ENCODE assay signal across 1 cellular context in genomic region chr5:124697912-124698690, GRCh38.
TF ChIP-seq lines count a peak whose summit lies in the region.

No MANE protein-coding gene starts in this region.

TF ChIP-seq in GM23338, 12 proteins besides CTCF, POLR2A, EP300 and RAD21 (continued from another document):
- TF ChIP-seq POLR2AphosphoS5 (IDR thresholded peaks at IDR 0.05; ENCODE audit: low read depth) (no peak), CREB1 (CRISPR knock-in tag; IDR thresholded peaks at IDR 0.05; ENCODE audit: low read depth) (no peak), JUNB (IDR thresholded peaks at IDR 0.05; ENCODE audit: unreplicated experiment) (no peak), ZNF331 (CRISPR knock-in tag; IDR thresholded peaks at IDR 0.05; ENCODE audit: low read depth) (no peak), EZH2phosphoT487 (IDR thresholded peaks at IDR 0.05; ENCODE audit: unreplicated experiment) (no peak), STAT1 (IDR thresholded peaks at IDR 0.05; ENCODE audit: unreplicated experiment) (no peak), ETS1 (IDR thresholded peaks at IDR 0.05) (no peak), NANOG (IDR thresholded peaks at IDR 0.05; ENCODE audit: borderline replicate concordance) (no peak), EZH2 (IDR thresholded peaks at IDR 0.05; ENCODE audit: low read depth, unreplicated experiment) (no peak), ZNF114 (CRISPR knock-in tag; IDR thresholded peaks at IDR 0.05) (no peak)
